In the genomic region with DNA sequence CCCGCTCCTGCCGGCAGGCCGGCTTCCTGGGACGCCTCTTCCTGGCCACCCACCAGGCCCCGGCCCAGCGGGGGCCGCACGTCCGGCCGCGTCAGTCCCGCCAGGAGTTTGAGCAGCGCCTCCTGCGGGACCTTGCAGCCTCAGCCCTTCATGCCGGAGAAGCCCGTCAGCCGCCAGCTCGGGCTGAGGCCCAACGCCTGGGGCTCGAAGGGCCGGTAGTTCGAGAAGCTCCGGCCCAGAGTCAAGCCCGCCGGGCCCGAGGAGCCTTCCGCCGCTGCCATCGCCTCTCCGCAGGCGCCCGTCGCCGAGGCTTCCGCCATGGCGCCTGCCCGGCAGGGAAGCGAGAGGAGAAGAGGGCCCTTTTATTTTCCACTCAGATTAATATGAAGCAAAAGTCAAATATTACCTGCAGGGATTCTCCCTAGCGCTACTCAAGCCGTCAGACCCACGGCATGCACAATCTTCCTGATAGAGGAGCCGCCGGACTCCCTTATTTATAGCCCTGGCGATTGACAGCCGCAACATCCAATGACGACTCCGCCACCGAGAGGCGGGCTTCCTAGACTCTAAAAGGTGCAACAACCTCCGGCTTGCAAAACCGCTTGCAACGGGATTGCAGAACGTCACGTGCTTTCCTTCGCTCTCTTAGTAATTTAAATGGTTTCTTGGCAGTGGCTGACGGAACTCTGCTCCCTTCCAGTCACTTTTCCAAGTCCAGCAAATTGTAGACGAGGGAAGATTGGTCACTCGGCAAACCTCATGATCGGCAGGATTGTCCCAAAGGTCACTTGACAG, we compare ENCODE assay signal across 1 cellular context.
TF ChIP-seq lines count a peak whose summit lies in the region.

SEPHS2 (minus strand) TSS at position 467 of the 795 bp plus-strand sequence; CDS start at position 320, 147 bp downstream.

TF ChIP-seq in A549, 52 proteins besides CTCF, POLR2A, EP300 and RAD21 (continued from another document):
- TF ChIP-seq, protein P1, sequence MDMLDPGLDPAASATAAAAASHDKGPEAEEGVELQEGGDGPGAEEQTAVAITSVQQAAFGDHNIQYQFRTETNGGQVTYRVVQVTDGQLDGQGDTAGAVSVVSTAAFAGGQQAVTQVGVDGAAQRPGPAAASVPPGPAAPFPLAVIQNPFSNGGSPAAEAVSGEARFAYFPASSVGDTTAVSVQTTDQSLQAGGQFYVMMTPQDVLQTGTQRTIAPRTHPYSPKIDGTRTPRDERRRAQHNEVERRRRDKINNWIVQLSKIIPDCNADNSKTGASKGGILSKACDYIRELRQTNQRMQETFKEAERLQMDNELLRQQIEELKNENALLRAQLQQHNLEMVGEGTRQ (IDR thresholded peaks at IDR 0.05) = peak; percentile 87
- TF ChIP-seq HEYL (CRISPR knock-in tag; IDR thresholded peaks at IDR 0.05) (no peak), ESRRA (IDR thresholded peaks at IDR 0.05; ENCODE audit: borderline replicate concordance, low read length) (no peak), JUNB (IDR thresholded peaks at IDR 0.05) (no peak), SREBF2 (IDR thresholded peaks at IDR 0.05) (no peak), CEBPB (IDR thresholded peaks at IDR 0.05) (peak; percentile 89 to 92), MAFK (IDR thresholded peaks at IDR 0.05; ENCODE audit: partially characterized antibody) (no peak), REST (IDR thresholded peaks at IDR 0.05) (peak; percentile 56; the same call in 1 of the 2 replicates), PHF8 (IDR thresholded peaks at IDR 0.05; ENCODE audit: borderline replicate concordance, low read depth) (peak; percentile 97), SMC3 (IDR thresholded peaks at IDR 0.05) (peak; percentile 22; the same call in 1 of the 3 replicates), EHMT2 (IDR thresholded peaks at IDR 0.05; ENCODE audit: low read depth) (no peak), BHLHE40 (IDR thresholded peaks at IDR 0.05; ENCODE audit: low read depth, low read length) (peak; percentile 92), CBX8 (IDR thresholded peaks at IDR 0.05) (no peak), HOXB13 (CRISPR knock-in tag; IDR thresholded peaks at IDR 0.05; ENCODE audit: low read depth) (peak; percentile 9; the same call in 1 of the 2 replicates), HDAC2 (IDR thresholded peaks at IDR 0.05) (no peak)
- TF ChIP-seq, protein P2, sequence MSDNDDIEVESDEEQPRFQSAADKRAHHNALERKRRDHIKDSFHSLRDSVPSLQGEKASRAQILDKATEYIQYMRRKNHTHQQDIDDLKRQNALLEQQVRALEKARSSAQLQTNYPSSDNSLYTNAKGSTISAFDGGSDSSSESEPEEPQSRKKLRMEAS (IDR thresholded peaks at IDR 0.05) = peak; percentile 93
